Comparison of ENCODE assay signal across 9 cellular contexts in genomic region chr7:835491-836401, GRCh38. TPM values are rescaled to one million over a fixed set of nuclear protein-coding genes. Genes with fewer than 3 reads are reported as not detected.
DNase-seq lines count a peak whose midpoint lies in the region; ATAC-seq and FAIRE-seq lines count a peak whose summit lies in the region.
"Had no signal": no experiment of that assay in that cellular context is flagged by ENCODE, and none has a peak within 500 bp of the region (broad histone marks: within the 10 kb centered on the region; RNA-seq: fewer than 3 reads in every experiment).

No MANE protein-coding gene starts in this region.

- no peaks in the 10 kb centered on the region for H3K27me3 ChIP-seq in rectal smooth muscle tissue (ENCODE audit: control insufficient read depth, insufficient read depth, low read length)

- no peak overlapping the region for H3K9ac ChIP-seq in rectal smooth muscle tissue (ENCODE audit: low read length)

- H3K4me3 ChIP-seq in rectal smooth muscle tissue (ENCODE audit: low read length): no peak overlapping the region

- peaks cover 5% of the 10 kb centered on the region for H3K36me3 ChIP-seq in rectal smooth muscle tissue (ENCODE audit: control insufficient read depth, insufficient read depth, low read length)

- H3K27ac ChIP-seq in rectal smooth muscle tissue (ENCODE audit: low read depth, low read length): peak overlapping the region; percentile 78

- H3K4me1 ChIP-seq in rectal smooth muscle tissue (ENCODE audit: control insufficient read depth, insufficient read depth, low read length): peaks cover 42% of the 10 kb centered on the region

- DNase-seq in GM18507 (ENCODE audit: extremely low spot score, insufficient read length, low read depth) (no peak), NOMO-1 (lab: John Stamatoyannopoulos, UW; ENCODE audit: unreplicated experiment in 2 of 2) (peak; percentile 66 to 82), NCI-H526 (lab: John Stamatoyannopoulos, UW) (no peak), SK-N-DZ (ENCODE audit: low spot score) (no peak)

- FAIRE-seq in GM18507 (lab: Jason Lieb, UNC): peak; percentile 75
- FAIRE-seq: H1 had no signal

- peak; percentile 70 for ATAC-seq in esophagus mucosa
- no peak for ATAC-seq in HG03342 (IDR thresholded peaks at IDR 0.05; ENCODE audit: unreplicated experiment)
- no peak for ATAC-seq in GM19395 (IDR thresholded peaks at IDR 0.05; ENCODE audit: unreplicated experiment)

RNA-seq across cellular contexts. Expression of gene SUN1, which starts 3.5 kb away (rescaled TPM):
- 63.0 TPM for total RNA-seq in esophagus mucosa
- 120 and 153 TPM in 2 replicates for polyA plus RNA-seq in SK-N-DZ (2014; cell fraction: cytosol; rRNA removed)
- 448 and 810 TPM in 2 replicates for polyA plus RNA-seq in SK-N-DZ (2014; cell fraction: nucleus; rRNA removed)

RNA-seq across cellular contexts. Expression of gene GET4, which starts 40.6 kb away (rescaled TPM):
- 21.6 TPM for total RNA-seq in esophagus mucosa
- polyA plus RNA-seq in SK-N-DZ (2014; cell fraction: cytosol; rRNA removed): 58.8 and 60.9 TPM in 2 replicates
- polyA plus RNA-seq in SK-N-DZ (2014; cell fraction: nucleus; rRNA removed): 132 and 195 TPM in 2 replicates

Comparison
In these comparisons a context has a peak if more than half of its experiments do, and no peak if none do; other contexts are left out.
1. DNase-seq: peak in NOMO-1 (2 of 2); none in GM18507 (single experiment), NCI-H526 (0 of 2) and SK-N-DZ (single experiment).